ENCODE assay signal across 16 cellular contexts in the genomic region with DNA sequence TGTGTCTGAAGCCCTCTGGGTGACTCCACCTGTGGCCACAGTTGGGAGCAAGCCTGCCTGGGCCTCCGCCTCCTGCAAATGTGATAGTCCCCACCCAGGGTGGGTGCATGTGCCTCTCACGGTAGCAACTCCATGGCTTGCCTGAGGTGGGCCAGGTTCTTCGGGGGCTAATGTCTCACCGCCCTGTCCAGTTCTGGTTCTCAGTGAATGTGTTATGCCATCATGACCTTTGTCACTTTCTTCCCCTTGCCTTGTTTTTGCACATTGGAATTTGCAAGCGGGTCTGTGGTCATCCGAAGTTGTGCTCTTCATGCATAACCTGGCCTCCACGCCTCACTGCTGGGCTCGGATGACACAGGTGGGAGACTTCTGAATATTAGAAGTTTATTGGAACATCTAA. TPM values are rescaled to one million over a fixed set of nuclear protein-coding genes. Genes with fewer than 3 reads are reported as not detected.
DNase-seq lines count a peak whose midpoint lies in the region; ATAC-seq and TF ChIP-seq lines count a peak whose summit lies in the region.
"Had no signal": no experiment of that assay in that cellular context is flagged by ENCODE, and none has a peak within 500 bp of the region (broad histone marks: within the 10 kb centered on the region; RNA-seq: fewer than 3 reads in every experiment).

No MANE protein-coding gene starts in this region.

- TF ChIP-seq POLR2A in heart left ventricle (IDR thresholded peaks at IDR 0.05) = no peak
- TF ChIP-seq POLR2A in right lobe of liver (IDR thresholded peaks at IDR 0.05) = no peak

- H3K9me3 ChIP-seq in heart left ventricle (no peaks in the 10 kb centered on the region), iPS-15b (ENCODE audit: control insufficient read depth, insufficient read depth, low read length) (no peaks in the 10 kb centered on the region), right lobe of liver (no peaks in the 10 kb centered on the region)
- H3K9me3 ChIP-seq: BLaER1, HAP-1 had no signal

- DNase-seq in cardiac septum (ENCODE audit: low spot score) (peak; percentile 41), heart left ventricle (no peak), right lobe of liver (no peak), COR-L47 (lab: John Stamatoyannopoulos, UW) (no peak), NCI-H2107 (lab: John Stamatoyannopoulos, UW) (no peak), NCI-H69 (lab: John Stamatoyannopoulos, UW) (no peak)
- DNase-seq: 8988T; AML-193; CD8-positive, alpha-beta memory T cell; DMS53; GF-D8; GM23248 had no signal

- no peak for TF ChIP-seq CTCF in heart left ventricle (IDR thresholded peaks at IDR 0.05)
- TF ChIP-seq CTCF in right lobe of liver (IDR thresholded peaks at IDR 0.05) = no peak

- ATAC-seq in heart left ventricle (no peak), right lobe of liver (peak; percentile 37 to 71 (median 56))

- peak overlapping the region; percentile 54 for H3K9ac ChIP-seq in iPS-15b (ENCODE audit: low read depth, low read length)
- H3K9ac ChIP-seq: BLaER1, GM23248 had no signal

- WGBS in heart left ventricle, 4 donors = 88 to 98% (median 94%) methylated on average over 7 to 8 of the region's 8 CpGs
- 44% methylated on average over 8 of the region's 8 CpGs for WGBS in right lobe of liver (ENCODE audit: insufficient coverage, low coverage, low lambda C conversion rate, missing lambda C conversion rate)

- no peaks in the 10 kb centered on the region for H3K4me1 ChIP-seq in heart left ventricle
- peaks cover 8% of the 10 kb centered on the region for H3K4me1 ChIP-seq in iPS-15b (ENCODE audit: control insufficient read depth, insufficient read depth, low read length)
- peaks cover 0 to 7% (median 0%) of the 10 kb centered on the region in 4 donors for H3K4me1 ChIP-seq in right lobe of liver
- H3K4me1 ChIP-seq: BLaER1, HAP-1 had no signal

- H3K27ac ChIP-seq in heart left ventricle (no peak overlapping the region), right lobe of liver (no peak overlapping the region)
- H3K27ac ChIP-seq: BLaER1, GM23248 had no signal

- no peaks in the 10 kb centered on the region for H3K36me3 ChIP-seq in heart left ventricle
- no peaks in the 10 kb centered on the region for H3K36me3 ChIP-seq in iPS-15b (ENCODE audit: control insufficient read depth, insufficient read depth, low read length)
- no peaks in the 10 kb centered on the region for H3K36me3 ChIP-seq in right lobe of liver
- H3K36me3 ChIP-seq: BLaER1, HAP-1 had no signal

- no peak overlapping the region for H3K4me3 ChIP-seq in heart left ventricle
- no peak overlapping the region for H3K4me3 ChIP-seq in iPS-15b (ENCODE audit: low read depth, low read length)
- no peak overlapping the region for H3K4me3 ChIP-seq in right lobe of liver
- H3K4me3 ChIP-seq: BLaER1, GM23248, HAP-1 had no signal

- H3K27me3 ChIP-seq in heart left ventricle (no peaks in the 10 kb centered on the region), iPS-15b (ENCODE audit: control insufficient read depth, insufficient read depth, low read length) (no peaks in the 10 kb centered on the region), right lobe of liver (no peaks in the 10 kb centered on the region)
- H3K27me3 ChIP-seq: BLaER1 had no signal

- intact Hi-C loops in cardiac septum (cut with DNase I) = no loop called here
- intact Hi-C loops in heart left ventricle (cut with DNase I) = no loop called here
- intact Hi-C loops in right lobe of liver (cut with DNase I) = no loop called here

RNA-seq across cellular contexts. Expression of gene SHROOM2, which starts 39.7 kb away (rescaled TPM):
- total RNA-seq in cardiac septum (0.92 TPM), heart left ventricle (1 to 10 TPM in 3 of 9 donors, under 1 TPM in 6; 0.51 to 1.7 (median 0.85) TPM), right lobe of liver (1 to 10 TPM; 3.6 to 7.5 (median 3.9) TPM)
- under 1 TPM; 0.38 to 0.49 TPM for polyA plus RNA-seq in heart left ventricle
- total RNA-seq: CD8-positive, alpha-beta memory T cell had no signal
- polyA plus RNA-seq: CD8-positive, alpha-beta memory T cell; IgD-negative memory B cell had no signal

Comparison
In these comparisons a context has a peak if more than half of its experiments do, and no peak if none do; other contexts are left out.
1. ATAC-seq: peak in right lobe of liver (4 of 4); none in heart left ventricle (0 of 4).